ENCODE assay signal across 8 cellular contexts in genomic region chr5:179530069-179530998, GRCh38. TPM values are rescaled to one million over a fixed set of nuclear protein-coding genes. Genes with fewer than 3 reads are reported as not detected.
DNase-seq lines count a peak whose midpoint lies in the region; ATAC-seq and TF ChIP-seq lines count a peak whose summit lies in the region.

No MANE protein-coding gene starts in this region.

- H3K27me3 ChIP-seq in brain microvascular endothelial cell (replicated peaks), result no peaks in the 10 kb centered on the region

- in situ Hi-C loops in brain microvascular endothelial cell (cut with HindIII; ENCODE audit: low pct_ligation_motif_present, low sequenced_read_pairs), result no loop called here

- H3K4me3 ChIP-seq in GM12865 (ENCODE audit: low read depth, low read length) (peak overlapping the region; percentile 0), brain microvascular endothelial cell (ENCODE audit: low read depth, low read length) (peak overlapping the region; percentile 52)

- intact Hi-C loops in left colon (cut with DNase I, micrococcal nuclease), result no loop called here

- no peaks in the 10 kb centered on the region for H3K36me3 ChIP-seq in brain microvascular endothelial cell (replicated peaks)

- no peak overlapping the region for H3K27ac ChIP-seq in brain microvascular endothelial cell

- ATAC-seq in HG02759 (IDR thresholded peaks at IDR 0.05; ENCODE audit: unreplicated experiment) (peak; percentile 73), left colon (peak; percentile 90)

- DNase-seq in GM12865 (ENCODE audit: low read depth) (peak; percentile 62), UCSD-AML1 (lab: John Stamatoyannopoulos, UW; ENCODE audit: unreplicated experiment) (peak; percentile 88), brain microvascular endothelial cell (peak; percentile 15), left colon (peak; percentile 63 to 80), 8988T (no peak), SIG-M5 (lab: John Stamatoyannopoulos, UW) (no peak)
- DNase-seq in stimulated activated CD4-positive, alpha-beta T cell treated with anti-CD3 and anti-CD28 coated beads, Interleukin-2, amount 100 ng/mL, for 48 hours, result peak; percentile 49 to 52

- no peak for TF ChIP-seq CTCF in GM12865 (IDR thresholded peaks at IDR 0.05; ENCODE audit: insufficient read depth, low read depth, low read length, missing control alignments)
- TF ChIP-seq CTCF in brain microvascular endothelial cell (IDR thresholded peaks at IDR 0.05; ENCODE audit: low read depth, low read length, missing control alignments), result peak; percentile 45

RNA-seq across cellular contexts. Expression of gene RUFY1, which starts 20.0 kb away (rescaled TPM):
- total RNA-seq in left colon, result 10 to 100 TPM; 35.1 to 39.0 TPM

Comparison
In these comparisons a context has a peak if more than half of its experiments do, and no peak if none do; other contexts are left out.
1. DNase-seq: peak in GM12865 (single experiment), UCSD-AML1 (single experiment), brain microvascular endothelial cell (single experiment), left colon (2 of 2) and stimulated activated CD4-positive, alpha-beta T cell treated with anti-CD3 and anti-CD28 coated beads, Interleukin-2, amount 100 ng/mL, for 48 hours (2 of 2); none in 8988T (single experiment) and SIG-M5 (single experiment).